Comparison of ENCODE assay signal across 17 cellular contexts in genomic region chr20:24150406-24150805, GRCh38.
"Had no signal": no experiment of that assay in that cellular context is flagged by ENCODE, and none has a peak within 500 bp of the region (broad histone marks: within the 10 kb centered on the region; RNA-seq: fewer than 3 reads in every experiment).

No MANE protein-coding gene starts in this region.

- H3K9me3 Mint-ChIP-seq: stimulated activated naive CD8-positive, alpha-beta T cell treated with anti-CD3 and anti-CD28 coated beads, Interleukin-15, Interleukin-2, amounts not matched to agents 100 ng/mL and 50 ng/mL, for 24 hours had no signal

- H3K36me3 Mint-ChIP-seq: stimulated activated memory B cell treated with anti-CD40 and anti-IgM and Interleukin-4, amounts not matched to agents 10 μg/mL and 1 μg/mL and 100 μg/mL, for 72 hours had no signal

- H3K27me3 ChIP-seq: dorsolateral prefrontal cortex, gastrocnemius medialis, heart right ventricle, testis, tibial nerve had no signal

- H3K27ac ChIP-seq: dorsolateral prefrontal cortex, gastrocnemius medialis, heart right ventricle, testis, tibial nerve had no signal

- H3K27ac Mint-ChIP-seq: stimulated activated memory B cell treated with anti-CD40 and anti-IgM and Interleukin-4, amounts not matched to agents 10 μg/mL and 1 μg/mL and 100 μg/mL, for 72 hours; stimulated activated naive CD8-positive, alpha-beta T cell treated with anti-CD3 and anti-CD28 coated beads, Interleukin-15, Interleukin-2, amounts not matched to agents 100 ng/mL and 50 ng/mL, for 24 hours had no signal

- H3K4me1 Mint-ChIP-seq: stimulated activated memory B cell treated with anti-CD40 and anti-IgM and Interleukin-4, amounts not matched to agents 10 μg/mL and 1 μg/mL and 100 μg/mL, for 72 hours had no signal

- H3K9me3 ChIP-seq: gastrocnemius medialis, testis had no signal

- DNase-seq: cortex of kidney; dorsolateral prefrontal cortex; effector CD8-positive, alpha-beta T cell; gastrocnemius medialis; mesenchymal stem cell; naive thymus-derived CD4-positive, alpha-beta T cell; stimulated activated CD4-positive, alpha-beta T cell treated with anti-CD3 and anti-CD28 coated beads, Interleukin-4, amount 100 ng/mL, for 1 hour; stimulated activated CD8-positive, alpha-beta memory T cell treated with anti-CD3 and anti-CD28 coated beads, Interleukin-4, amount 100 ng/mL, for 48 hours had no signal

- ATAC-seq: gastrocnemius medialis; naive thymus-derived CD4-positive, alpha-beta T cell; stimulated activated memory B cell treated with anti-CD40 and anti-IgM and Interleukin-4, amounts not matched to agents 10 μg/mL and 1 μg/mL and 100 μg/mL, for 72 hours had no signal

- H3K4me3 Mint-ChIP-seq: central memory CD8-positive, alpha-beta T cell; naive thymus-derived CD4-positive, alpha-beta T cell; stimulated activated memory B cell treated with anti-CD40 and anti-IgM and Interleukin-4, amounts not matched to agents 10 μg/mL and 1 μg/mL and 100 μg/mL, for 72 hours; stimulated activated naive CD8-positive, alpha-beta T cell treated with anti-CD3 and anti-CD28 coated beads, Interleukin-15, Interleukin-2, amounts not matched to agents 100 ng/mL and 50 ng/mL, for 24 hours had no signal

- FAIRE-seq: endometrium had no signal

- H3K4me3 ChIP-seq: dorsolateral prefrontal cortex, gastrocnemius medialis, heart right ventricle, lung, smooth muscle cell, testis, tibial nerve had no signal

- H3K4me1 ChIP-seq: gastrocnemius medialis, testis, tibial nerve had no signal

- H3K36me3 ChIP-seq: gastrocnemius medialis, heart right ventricle, tibial nerve had no signal
